16 cellular contexts compared by ENCODE assay signal in genomic region chr22:23542467-23542866, GRCh38. TPM values are rescaled to one million over a fixed set of nuclear protein-coding genes. Genes with fewer than 3 reads are reported as not detected.
A peak's percentile ranks its signal among the peaks of the same experiment; 100 is the strongest.
DNase-seq lines count a peak whose midpoint lies in the region; ATAC-seq, FAIRE-seq and TF ChIP-seq lines count a peak whose summit lies in the region.
"Not testable (repeated sequence)": the region's sequence is repeated elsewhere in the genome, so short reads cannot be mapped to it uniquely, and the experiment has no call there.
"Had no signal": no experiment of that assay in that cellular context is flagged by ENCODE, and none has a peak within 500 bp of the region (broad histone marks: within the 10 kb centered on the region; RNA-seq: fewer than 3 reads in every experiment).

No MANE protein-coding gene starts in this region.

- CTCF ChIA-PET in A549 (lab: Yijun Ruan, JAX) (interaction anchor here (1.0 to 2.9 kb wide), 4 partner anchors 13 to 307 kb away, joined by 3 to 11 read pairs (median 4); no protein-coding TSS in a partner anchor), HCT116 (lab: Charles Lee) (interaction anchor here (1.3 to 2.5 kb wide), 2 partner anchors 49 to 307 kb away, joined by 10 to 17 read pairs; no protein-coding TSS in a partner anchor)

- not testable (repeated sequence) for BruUV-seq in HCT116 (replicated peaks; lab: Mats Ljungman, UMichigan)

- peak overlapping the region; percentile 95 for H2AFZ ChIP-seq in HCT116 (ENCODE audit: low read depth, low read length, poor library complexity, severe bottlenecking)
- H2AFZ ChIP-seq in Loucy (ENCODE audit: low read length): not testable (repeated sequence)

- H4K20me1 ChIP-seq in HCT116 (ENCODE audit: insufficient read depth); Loucy (ENCODE audit: insufficient read depth, low read length, poor library complexity, severe bottlenecking): not testable (repeated sequence)

- RAD21 ChIA-PET in HCT116 (lab: Charles Lee; ENCODE audit: low non-redundant PET in 1 of 2, low total read pairs in 2 of 2, uncharacterized antibody in 2 of 2, unreplicated experiment in 2 of 2): interaction anchor here in 1 of 2 experiments (1.0 kb wide), 1 partner anchor 46 kb away, joined by 3 read pairs; no protein-coding TSS in a partner anchor

- not testable (repeated sequence) for TF ChIP-seq CTCF in A549 (IDR thresholded peaks at IDR 0.05); HCT116 (IDR thresholded peaks at IDR 0.05 in 2 of 3, conservative IDR thresholded peaks at IDR 0.05 in 1 of 3; ENCODE audit: borderline replicate concordance in 1 of 3, insufficient read depth in 1 of 3, low read depth in 2 of 3, low read length in 2 of 3); Loucy (conservative IDR thresholded peaks at IDR 0.05; ENCODE audit: low read length); mesothelial cell of epicardium (IDR thresholded peaks at IDR 0.05; ENCODE audit: unreplicated experiment); type B pancreatic cell (conservative IDR thresholded peaks at IDR 0.05)

- peaks cover 17% of the 10 kb centered on the region for H3K4me1 ChIP-seq in A549
- H3K4me1 ChIP-seq in HCT116 (ENCODE audit: control insufficient read depth in 1 of 2, insufficient read depth in 2 of 2, low read length in 2 of 2): not testable (repeated sequence)
- H3K4me1 ChIP-seq in Loucy (ENCODE audit: insufficient read depth, low read length, poor library complexity, severe bottlenecking): peaks cover 45% of the 10 kb centered on the region

- H3K36me3 Mint-ChIP-seq in mesothelial cell of epicardium: peaks cover 24% of the 10 kb centered on the region
- not testable (repeated sequence) for H3K36me3 Mint-ChIP-seq in type B pancreatic cell

- not testable (repeated sequence) for H3K4me3 Mint-ChIP-seq in mesothelial cell of epicardium, type B pancreatic cell

- H3K4me3 ChIP-seq in A549; HCT116 (replicated peaks in 1 of 2; ENCODE audit: low read depth in 1 of 2, low read length in 2 of 2); Loucy (ENCODE audit: low read length, poor library complexity, severe bottlenecking): not testable (repeated sequence)

- not testable (repeated sequence) for H3K27me3 ChIP-seq in HCT116 (ENCODE audit: insufficient read depth, low read length); Loucy (ENCODE audit: insufficient read depth, low read length, poor library complexity, severe bottlenecking)

- H3K27ac ChIP-seq in A549: 0 out of 6 replicates have a peak overlapping the region, but pooled peaks of 1 of the 2 experiments have one; percentile 33
- H3K27ac ChIP-seq in HCT116 (ENCODE audit: low read depth, low read length): not testable (repeated sequence)

- H3K79me2 ChIP-seq in HCT116 (ENCODE audit: insufficient read depth, low read length); Loucy (ENCODE audit: insufficient read depth, low read length): not testable (repeated sequence)

- H3K4me2 ChIP-seq in A549 (peak overlapping the region; percentile 51), Loucy (ENCODE audit: low read depth, low read length, poor library complexity, severe bottlenecking) (peak overlapping the region; percentile 2)
- H3K4me2 ChIP-seq in HCT116 (ENCODE audit: low read length): not testable (repeated sequence)

- FAIRE-seq in A549 (lab: Jason Lieb, UNC): not testable (repeated sequence)

- DNase-seq in A549 (ENCODE audit: low read depth in 1 of 2, low spot score in 1 of 2); HCT116 (ENCODE audit: low read depth, low spot score); mesothelial cell of epicardium (ENCODE audit: low spot score in 2 of 2, unreplicated experiment in 2 of 2); type B pancreatic cell (ENCODE audit: extremely low spot score, unreplicated experiment): not testable (repeated sequence)
- peak; percentile 34 for DNase-seq in dermis blood vessel endothelial cell

- ATAC-seq in A549, HCT116, SK-N-SH treated with all-trans-retinoic acid at 6 μM for 48 hours: not testable (repeated sequence)

- not testable (repeated sequence) for TF ChIP-seq EP300 in A549 (IDR thresholded peaks at IDR 0.05)

- intact Hi-C loops in HCT116 (cut with micrococcal nuclease): loop anchor here (2.0 to 5.0 kb wide), 3 partner anchors 224 to 415 kb away; partner anchors contain the start of gene CHCHD10

- not testable (repeated sequence) for H3K9me3 Mint-ChIP-seq in mesothelial cell of epicardium, type B pancreatic cell

- H3K27me3 Mint-ChIP-seq in mesothelial cell of epicardium (ENCODE audit: low read depth): not testable (repeated sequence)
- peaks cover 19% of the 10 kb centered on the region for H3K27me3 Mint-ChIP-seq in type B pancreatic cell

- H3K9ac ChIP-seq in HCT116 (ENCODE audit: low read length): not testable (repeated sequence)
- H3K9ac ChIP-seq in Loucy (ENCODE audit: low read depth, low read length, poor library complexity, severe bottlenecking): peak overlapping the region; percentile 55

- H3K4me1 Mint-ChIP-seq in mesothelial cell of epicardium: peaks cover 71% of the 10 kb centered on the region
- H3K4me1 Mint-ChIP-seq in type B pancreatic cell (ENCODE audit: unreplicated experiment): peaks cover 55% of the 10 kb centered on the region

- not testable (repeated sequence) for TF ChIP-seq RAD21 in A549 (conservative IDR thresholded peaks at IDR 0.05 in 1 of 2, IDR thresholded peaks at IDR 0.05 in 1 of 2); HCT116 (IDR thresholded peaks at IDR 0.05; ENCODE audit: low read depth)

- H3K27ac Mint-ChIP-seq in mesothelial cell of epicardium: peak overlapping the region; percentile 90
- H3K27ac Mint-ChIP-seq in type B pancreatic cell: peak overlapping the region; percentile 32

- H3K36me3 ChIP-seq in HCT116 (ENCODE audit: control insufficient read depth in 1 of 2, insufficient read depth in 2 of 2, low read length in 2 of 2); Loucy (ENCODE audit: insufficient read depth, low read length): not testable (repeated sequence)

- 26% methylated on average over 3 of the region's 3 CpGs for WGBS in A549 (ENCODE audit: missing lambda C conversion rate)

- H3K9me3 ChIP-seq in A549; HCT116 (ENCODE audit: control insufficient read depth in 1 of 2, insufficient read depth in 1 of 2, low read depth in 1 of 2, low read length in 2 of 2); Loucy (ENCODE audit: insufficient read depth, low read depth, low read length): not testable (repeated sequence)

- not testable (repeated sequence) for H3F3A ChIP-seq in Loucy (ENCODE audit: low read depth)

- POLR2A ChIA-PET in A549 (lab: Yijun Ruan, JAX); HCT116 (lab: Charles Lee): not testable (repeated sequence)

- not testable (repeated sequence) for H3K9me2 ChIP-seq in HCT116 (ENCODE audit: insufficient read depth); Loucy (replicated peaks; ENCODE audit: low read depth, low read length)

- not testable (repeated sequence) for TF ChIP-seq POLR2A in A549 (IDR thresholded peaks at IDR 0.05; ENCODE audit: low read length); HCT116 (IDR thresholded peaks at IDR 0.05; ENCODE audit: borderline replicate concordance, extremely low read depth, insufficient read depth, insufficient read length)

TF ChIP-seq in SK-N-SH treated with all-trans-retinoic acid at 6 μM for 48 hours, 23 proteins besides CTCF, POLR2A, EP300 and RAD21:
- peak; percentile 38 for TF ChIP-seq ISL1 (CRISPR knock-in tag; IDR thresholded peaks at IDR 0.05)

RNA-seq across cellular contexts. Expression of gene IGLL1, which starts 37.6 kb away (rescaled TPM):
- polyA plus RNA-seq in A549 (2011; rRNA removed) (not detected in 2 replicates), A549 (2017; fragmentation: RNase III; extraction: RNeasy Plus Mini Kit Qiagen cat#74134 plus additional on column Dnase treatment) (not detected in 3 replicates)
- not detected in 2 replicates for polyA plus RNA-seq in A549 (2012; cell fraction: cytosol; rRNA removed)
- not detected in 2 replicates for polyA plus RNA-seq in A549 (2012; cell fraction: nucleus; rRNA removed)
- polyA minus RNA-seq in A549 (2011; rRNA and poly(A)+ RNA removed): not detected in 2 replicates
- total RNA-seq in HCT116 (2021; ENCODE audit: unreplicated experiment) (not detected), dermis blood vessel endothelial cell (not detected in 2 replicates), mesothelial cell of epicardium (not detected in 3 replicates), type B pancreatic cell (ENCODE audit: low replicate concordance) (not detected in 2 replicates)
- not detected in 2 replicates for polyA plus RNA-seq in HCT116 (2012)
- total RNA-seq: A172; Calu3; CD4-positive, alpha-beta memory T cell; Daoy; G401; GM23338; H4; H9; HFFc6 had no signal
- polyA plus RNA-seq: CD4-positive, alpha-beta memory T cell; GM23338 had no signal
